ENCODE assay signal across 28 cellular contexts in the genomic region with DNA sequence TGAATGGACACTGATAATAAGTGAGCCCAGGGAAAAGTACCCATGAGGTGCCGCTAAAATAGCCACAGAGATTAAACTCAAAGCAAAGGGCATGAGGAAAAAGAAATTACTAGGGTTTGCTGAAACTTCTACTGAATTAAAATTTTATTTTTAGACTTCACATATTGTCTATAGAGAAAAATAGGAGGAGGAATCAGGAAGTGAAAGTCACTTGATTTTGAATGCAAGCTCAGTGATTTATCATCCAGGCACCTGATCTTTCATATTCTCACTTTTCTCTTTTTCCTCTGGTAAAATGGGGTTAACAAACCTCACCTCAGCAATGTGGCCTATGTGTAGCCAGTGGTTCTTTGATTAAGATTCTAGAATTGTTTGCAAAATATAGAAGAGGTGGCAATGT.
"Had no signal": no experiment of that assay in that cellular context is flagged by ENCODE, and none has a peak within 500 bp of the region (broad histone marks: within the 10 kb centered on the region; RNA-seq: fewer than 3 reads in every experiment).

No MANE protein-coding gene starts in this region.

- DNase-seq: activated B cell treated with CpG ODN at 0.5 μM for 24 hours; activated CD4-positive, alpha-beta memory T cell treated with anti-CD3 and anti-CD28 coated beads for 36 hours; activated CD4-positive, alpha-beta T cell treated with anti-CD3 and anti-CD28 coated beads, Interleukin-2, amount 10 ng/mL, durations not matched to agents 24 days and 14 days; activated CD8-positive, alpha-beta memory T cell treated with anti-CD3 and anti-CD28 coated beads, Interleukin-2, amount 10 ng/mL, durations not matched to agents 7 days and 5 days; activated CD8-positive, alpha-beta memory T cell treated with anti-CD3 and anti-CD28 coated beads, Interleukin-2, amount 50 U/mL, for 4 hours; activated CD8-positive, alpha-beta T cell treated with anti-CD3 and anti-CD28 coated beads, Interleukin-2, amount 10 ng/mL, durations not matched to agents 7 days and 5 days; activated effector memory CD4-positive, alpha-beta T cell treated with anti-CD3 and anti-CD28 coated beads, Interleukin-2, amount 50 U/mL, for 16 hours; activated naive CD4-positive, alpha-beta T cell treated with anti-CD3 and anti-CD28 coated beads for 36 hours; activated naive CD8-positive, alpha-beta T cell treated with anti-CD3 and anti-CD28 coated beads for 36 hours; activated naive CD8-positive, alpha-beta T cell treated with anti-CD3 and anti-CD28 coated beads, Interleukin-2, amount 50 U/mL, for 24 hours; activated T-cell treated with anti-CD3 and anti-CD28 coated beads, Interleukin-2, amount 50 U/mL, for 1 hour; activated T-cell treated with anti-CD3 and anti-CD28 coated beads, Interleukin-2, amount 50 U/mL, for 48 hours; adrenal gland; central memory CD4-positive, alpha-beta T cell; cerebellar nuclear complex; colonic mucosa; dorsolateral prefrontal cortex; effector memory CD4-positive, alpha-beta T cell; endodermal cell; foreskin fibroblast; head of caudate nucleus; T-helper 17 cell; T1000; WERI-Rb-1 had no signal

- H3K9me3 ChIP-seq: ascending aorta, colonic mucosa had no signal

- H3K27ac ChIP-seq: adrenal gland, ascending aorta, breast epithelium, cardiac muscle cell, colonic mucosa, dorsolateral prefrontal cortex, WERI-Rb-1 had no signal

- H3K4me3 ChIP-seq: adrenal gland, ascending aorta, breast epithelium, cardiac muscle cell, colonic mucosa, dorsolateral prefrontal cortex had no signal

- H3K27me3 ChIP-seq: adrenal gland, ascending aorta, cardiac muscle cell, colonic mucosa had no signal

- H3K36me3 ChIP-seq: adrenal gland, ascending aorta, breast epithelium, cardiac muscle cell, colonic mucosa, WERI-Rb-1 had no signal

- H3K4me1 ChIP-seq: adrenal gland, ascending aorta, breast epithelium, colonic mucosa had no signal

- FAIRE-seq: frontal cortex had no signal
